Comparison of ENCODE assay signal across 8 cellular contexts in the genomic region with DNA sequence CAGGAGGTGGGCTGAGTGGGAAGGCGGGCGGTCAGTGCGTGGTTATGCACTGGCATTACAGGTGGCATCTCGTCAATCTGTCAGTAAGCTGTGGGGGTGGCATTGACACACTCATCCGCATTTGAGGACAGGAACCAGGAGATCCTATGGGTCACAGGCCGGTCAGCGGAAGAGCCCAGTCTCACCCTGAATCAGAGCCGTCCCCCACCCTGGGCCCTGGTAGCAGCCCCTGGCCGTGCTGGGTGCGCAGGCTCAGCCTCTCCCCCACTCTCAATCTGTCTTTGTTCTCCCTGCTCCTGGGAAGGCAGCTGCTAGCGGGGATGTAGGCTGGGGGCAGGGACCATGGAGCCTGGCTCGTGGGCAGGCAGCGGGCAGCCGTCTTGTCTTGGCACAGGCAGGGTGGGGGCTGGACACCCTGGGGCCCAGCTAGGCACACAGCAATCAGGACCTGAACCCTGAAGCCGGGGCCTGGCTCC. TPM values are rescaled to one million over a fixed set of nuclear protein-coding genes. Genes with fewer than 3 reads are reported as not detected.
DNase-seq lines count a peak whose midpoint lies in the region; ATAC-seq and TF ChIP-seq lines count a peak whose summit lies in the region.

No MANE protein-coding gene starts in this region.

- no peak for TF ChIP-seq CTCF in WTC11 (IDR thresholded peaks at IDR 0.05)

- in situ Hi-C loops in ACHN (cut with HindIII; ENCODE audit: low pct_ligation_motif_present, low pct_unique_long_range_greater_than_20kb, low sequenced_read_pairs): no loop called here

- POLR2A ChIA-PET in WTC11 (lab: Charles Lee): no interaction called here

- H3K36me3 Mint-ChIP-seq in WTC11: peaks cover 5% of the 10 kb centered on the region; the same call in 1 of the 2 replicates
- peaks cover 9% of the 10 kb centered on the region for H3K36me3 Mint-ChIP-seq in stimulated activated memory B cell treated with anti-CD40 and anti-IgM and Interleukin-4, amounts not matched to agents 10 μg/mL and 1 μg/mL and 100 μg/mL, for 72 hours

- peak overlapping the region; percentile 65; the same call in 1 of the 2 replicates for H3K27ac Mint-ChIP-seq in WTC11
- H3K27ac Mint-ChIP-seq in stimulated activated memory B cell treated with anti-CD40 and anti-IgM and Interleukin-4, amounts not matched to agents 10 μg/mL and 1 μg/mL and 100 μg/mL, for 72 hours: peak overlapping the region; percentile 91

- no peaks in the 10 kb centered on the region for H3K9me3 Mint-ChIP-seq in WTC11
- H3K9me3 Mint-ChIP-seq in stimulated activated memory B cell treated with anti-CD40 and anti-IgM and Interleukin-4, amounts not matched to agents 10 μg/mL and 1 μg/mL and 100 μg/mL, for 72 hours: no peaks in the 10 kb centered on the region

- H3K4me3 Mint-ChIP-seq in WTC11: no peak overlapping the region
- no peak overlapping the region for H3K4me3 Mint-ChIP-seq in stimulated activated memory B cell treated with anti-CD40 and anti-IgM and Interleukin-4, amounts not matched to agents 10 μg/mL and 1 μg/mL and 100 μg/mL, for 72 hours

- DNase-seq in NCI-H1417 treated with DMSO at 0.1 percent for 48 hours (lab: John Stamatoyannopoulos, UW) (peak; percentile 83), NCI-H1417 (lab: John Stamatoyannopoulos, UW) (no peak), WTC11 (ENCODE audit: low spot score) (no peak), hypothalamus (lab: John Stamatoyannopoulos, UW) (peak in 45 of 51 donors; percentile 41 to 92 (median 78)), mesenteric fat pad (ENCODE audit: low spot score) (no peak), ACHN (no peak), NCI-H526 (lab: John Stamatoyannopoulos, UW) (no peak)

- peaks cover 28% of the 10 kb centered on the region for H3K4me1 Mint-ChIP-seq in WTC11
- H3K4me1 Mint-ChIP-seq in stimulated activated memory B cell treated with anti-CD40 and anti-IgM and Interleukin-4, amounts not matched to agents 10 μg/mL and 1 μg/mL and 100 μg/mL, for 72 hours: peaks cover 59% of the 10 kb centered on the region

- no peak for ATAC-seq in WTC11
- ATAC-seq in stimulated activated memory B cell treated with anti-CD40 and anti-IgM and Interleukin-4, amounts not matched to agents 10 μg/mL and 1 μg/mL and 100 μg/mL, for 72 hours: no peak

- CTCF ChIA-PET in WTC11 (lab: Charles Lee): interaction anchor here (1.1 to 2.3 kb wide), 5 partner anchors 13 to 43 kb away, joined by 3 to 16 read pairs (median 5); no protein-coding TSS in a partner anchor

- no peaks in the 10 kb centered on the region for H3K27me3 Mint-ChIP-seq in WTC11 (ENCODE audit: low read depth)
- H3K27me3 Mint-ChIP-seq in stimulated activated memory B cell treated with anti-CD40 and anti-IgM and Interleukin-4, amounts not matched to agents 10 μg/mL and 1 μg/mL and 100 μg/mL, for 72 hours: no peaks in the 10 kb centered on the region

TF ChIP-seq in WTC11, 78 proteins besides CTCF, POLR2A, EP300 and RAD21 (continues in another document):
- TF ChIP-seq, protein P1, sequence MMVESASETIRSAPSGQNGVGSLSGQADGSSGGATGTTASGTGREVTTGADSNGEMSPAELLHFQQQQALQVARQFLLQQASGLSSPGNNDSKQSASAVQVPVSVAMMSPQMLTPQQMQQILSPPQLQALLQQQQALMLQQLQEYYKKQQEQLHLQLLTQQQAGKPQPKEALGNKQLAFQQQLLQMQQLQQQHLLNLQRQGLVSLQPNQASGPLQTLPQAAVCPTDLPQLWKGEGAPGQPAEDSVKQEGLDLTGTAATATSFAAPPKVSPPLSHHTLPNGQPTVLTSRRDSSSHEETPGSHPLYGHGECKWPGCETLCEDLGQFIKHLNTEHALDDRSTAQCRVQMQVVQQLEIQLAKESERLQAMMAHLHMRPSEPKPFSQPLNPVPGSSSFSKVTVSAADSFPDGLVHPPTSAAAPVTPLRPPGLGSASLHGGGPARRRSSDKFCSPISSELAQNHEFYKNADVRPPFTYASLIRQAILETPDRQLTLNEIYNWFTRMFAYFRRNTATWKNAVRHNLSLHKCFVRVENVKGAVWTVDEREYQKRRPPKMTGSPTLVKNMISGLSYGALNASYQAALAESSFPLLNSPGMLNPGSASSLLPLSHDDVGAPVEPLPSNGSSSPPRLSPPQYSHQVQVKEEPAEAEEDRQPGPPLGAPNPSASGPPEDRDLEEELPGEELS (CRISPR knock-in tag; IDR thresholded peaks at IDR 0.05): no peak
- TF ChIP-seq, protein P2, sequence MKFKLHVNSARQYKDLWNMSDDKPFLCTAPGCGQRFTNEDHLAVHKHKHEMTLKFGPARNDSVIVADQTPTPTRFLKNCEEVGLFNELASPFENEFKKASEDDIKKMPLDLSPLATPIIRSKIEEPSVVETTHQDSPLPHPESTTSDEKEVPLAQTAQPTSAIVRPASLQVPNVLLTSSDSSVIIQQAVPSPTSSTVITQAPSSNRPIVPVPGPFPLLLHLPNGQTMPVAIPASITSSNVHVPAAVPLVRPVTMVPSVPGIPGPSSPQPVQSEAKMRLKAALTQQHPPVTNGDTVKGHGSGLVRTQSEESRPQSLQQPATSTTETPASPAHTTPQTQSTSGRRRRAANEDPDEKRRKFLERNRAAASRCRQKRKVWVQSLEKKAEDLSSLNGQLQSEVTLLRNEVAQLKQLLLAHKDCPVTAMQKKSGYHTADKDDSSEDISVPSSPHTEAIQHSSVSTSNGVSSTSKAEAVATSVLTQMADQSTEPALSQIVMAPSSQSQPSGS (CRISPR knock-in tag; IDR thresholded peaks at IDR 0.05; ENCODE audit: borderline replicate concordance, low read depth): no peak
- TF ChIP-seq, protein P3, sequence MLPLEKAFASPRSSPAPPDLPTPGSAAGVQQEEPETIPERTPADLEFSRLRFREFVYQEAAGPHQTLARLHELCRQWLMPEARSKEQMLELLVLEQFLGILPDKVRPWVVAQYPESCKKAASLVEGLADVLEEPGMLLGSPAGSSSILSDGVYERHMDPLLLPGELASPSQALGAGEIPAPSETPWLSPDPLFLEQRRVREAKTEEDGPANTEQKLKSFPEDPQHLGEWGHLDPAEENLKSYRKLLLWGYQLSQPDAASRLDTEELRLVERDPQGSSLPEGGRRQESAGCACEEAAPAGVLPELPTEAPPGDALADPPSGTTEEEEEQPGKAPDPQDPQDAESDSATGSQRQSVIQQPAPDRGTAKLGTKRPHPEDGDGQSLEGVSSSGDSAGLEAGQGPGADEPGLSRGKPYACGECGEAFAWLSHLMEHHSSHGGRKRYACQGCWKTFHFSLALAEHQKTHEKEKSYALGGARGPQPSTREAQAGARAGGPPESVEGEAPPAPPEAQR (CRISPR knock-in tag; IDR thresholded peaks at IDR 0.05): no peak
- TF ChIP-seq, protein P4, sequence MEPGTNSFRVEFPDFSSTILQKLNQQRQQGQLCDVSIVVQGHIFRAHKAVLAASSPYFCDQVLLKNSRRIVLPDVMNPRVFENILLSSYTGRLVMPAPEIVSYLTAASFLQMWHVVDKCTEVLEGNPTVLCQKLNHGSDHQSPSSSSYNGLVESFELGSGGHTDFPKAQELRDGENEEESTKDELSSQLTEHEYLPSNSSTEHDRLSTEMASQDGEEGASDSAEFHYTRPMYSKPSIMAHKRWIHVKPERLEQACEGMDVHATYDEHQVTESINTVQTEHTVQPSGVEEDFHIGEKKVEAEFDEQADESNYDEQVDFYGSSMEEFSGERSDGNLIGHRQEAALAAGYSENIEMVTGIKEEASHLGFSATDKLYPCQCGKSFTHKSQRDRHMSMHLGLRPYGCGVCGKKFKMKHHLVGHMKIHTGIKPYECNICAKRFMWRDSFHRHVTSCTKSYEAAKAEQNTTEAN (CRISPR knock-in tag; IDR thresholded peaks at IDR 0.05): no peak
- TF ChIP-seq HMGA2 (CRISPR knock-in tag; IDR thresholded peaks at IDR 0.05) (no peak), TCF7 (CRISPR knock-in tag; IDR thresholded peaks at IDR 0.05; ENCODE audit: low read depth) (no peak), ZNF219 (CRISPR knock-in tag; IDR thresholded peaks at IDR 0.05; ENCODE audit: borderline replicate concordance) (no peak)
- TF ChIP-seq, protein P5, sequence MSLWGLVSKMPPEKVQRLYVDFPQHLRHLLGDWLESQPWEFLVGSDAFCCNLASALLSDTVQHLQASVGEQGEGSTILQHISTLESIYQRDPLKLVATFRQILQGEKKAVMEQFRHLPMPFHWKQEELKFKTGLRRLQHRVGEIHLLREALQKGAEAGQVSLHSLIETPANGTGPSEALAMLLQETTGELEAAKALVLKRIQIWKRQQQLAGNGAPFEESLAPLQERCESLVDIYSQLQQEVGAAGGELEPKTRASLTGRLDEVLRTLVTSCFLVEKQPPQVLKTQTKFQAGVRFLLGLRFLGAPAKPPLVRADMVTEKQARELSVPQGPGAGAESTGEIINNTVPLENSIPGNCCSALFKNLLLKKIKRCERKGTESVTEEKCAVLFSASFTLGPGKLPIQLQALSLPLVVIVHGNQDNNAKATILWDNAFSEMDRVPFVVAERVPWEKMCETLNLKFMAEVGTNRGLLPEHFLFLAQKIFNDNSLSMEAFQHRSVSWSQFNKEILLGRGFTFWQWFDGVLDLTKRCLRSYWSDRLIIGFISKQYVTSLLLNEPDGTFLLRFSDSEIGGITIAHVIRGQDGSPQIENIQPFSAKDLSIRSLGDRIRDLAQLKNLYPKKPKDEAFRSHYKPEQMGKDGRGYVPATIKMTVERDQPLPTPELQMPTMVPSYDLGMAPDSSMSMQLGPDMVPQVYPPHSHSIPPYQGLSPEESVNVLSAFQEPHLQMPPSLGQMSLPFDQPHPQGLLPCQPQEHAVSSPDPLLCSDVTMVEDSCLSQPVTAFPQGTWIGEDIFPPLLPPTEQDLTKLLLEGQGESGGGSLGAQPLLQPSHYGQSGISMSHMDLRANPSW (CRISPR knock-in tag; conservative IDR thresholded peaks at IDR 0.05; ENCODE audit: low read depth): no peak

RNA-seq across cellular contexts. Expression of a gene that starts 5.1 kb away (rescaled TPM):
- total RNA-seq in WTC11 (2021): 69.0 to 82.4 TPM (median 72.4 TPM) in 3 replicates
- 160 TPM for total RNA-seq in mesenteric fat pad

RNA-seq across cellular contexts. Expression of a gene that starts 29.5 kb away (rescaled TPM):
- 10.0 to 13.3 TPM (median 12.0 TPM) in 3 replicates for total RNA-seq in WTC11 (2021)
- total RNA-seq in mesenteric fat pad: 5.2 TPM

RNA-seq across cellular contexts. Expression of a gene that starts 58.4 kb away (rescaled TPM):
- total RNA-seq in WTC11 (2021): 113 to 128 TPM (median 124 TPM) in 3 replicates
- total RNA-seq in mesenteric fat pad: 60.0 TPM

Comparison
In these comparisons a context has a peak if more than half of its experiments do, and no peak if none do; other contexts are left out.
1. DNase-seq: peak in NCI-H1417 treated with DMSO at 0.1 percent for 48 hours (single experiment) and hypothalamus (45 of 51); none in NCI-H1417 (0 of 3), WTC11 (single experiment), mesenteric fat pad (single experiment), ACHN (single experiment) and NCI-H526 (0 of 2).